ENCODE assay signal across 26 cellular contexts in the genomic region with DNA sequence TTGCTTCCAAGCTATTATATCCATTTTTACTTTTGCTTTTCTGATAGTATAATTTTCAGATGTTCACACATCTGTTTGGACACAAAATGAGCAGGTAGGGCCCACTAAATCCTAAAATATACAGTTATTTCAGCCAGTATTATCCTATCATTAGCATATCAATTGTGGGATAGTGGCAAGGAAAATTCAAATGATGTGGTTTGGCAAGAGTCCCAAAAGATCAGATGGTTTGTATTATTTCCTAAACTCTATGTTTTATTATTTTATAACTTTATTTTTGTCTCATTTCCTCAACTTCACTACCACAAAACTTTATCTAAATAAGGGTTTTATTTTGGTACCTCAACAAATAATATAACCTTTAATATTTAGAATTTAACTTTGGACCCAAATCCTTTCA.
"Had no signal": no experiment of that assay in that cellular context is flagged by ENCODE, and none has a peak within 500 bp of the region (broad histone marks: within the 10 kb centered on the region; RNA-seq: fewer than 3 reads in every experiment).

No MANE protein-coding gene starts in this region.

- ATAC-seq: effector memory CD8-positive, alpha-beta T cell; esophagus mucosa; gastrocnemius medialis; heart right ventricle; left colon; left lobe of liver; lower lobe of right lung; mucosa of descending colon had no signal

- H3K27me3 ChIP-seq: colonic mucosa, esophagus squamous epithelium, gastrocnemius medialis, heart right ventricle had no signal

- H3K36me3 ChIP-seq: colonic mucosa, esophagus squamous epithelium, gastrocnemius medialis, heart right ventricle, left ventricle myocardium inferior, lower lobe of right lung had no signal

- H3K27ac ChIP-seq: colonic mucosa, epithelial cell of prostate, esophagus squamous epithelium, gastrocnemius medialis, heart right ventricle, left ventricle myocardium inferior, lower lobe of right lung had no signal

- H3K4me1 ChIP-seq: colonic mucosa, esophagus squamous epithelium, gastrocnemius medialis, heart right ventricle, left ventricle myocardium inferior, lower lobe of right lung had no signal

- DNase-seq: colonic mucosa; cortex of kidney; effector CD8-positive, alpha-beta T cell; effector memory CD8-positive, alpha-beta T cell; endodermal cell; erythroblast; esophagus squamous epithelium; foreskin fibroblast; foreskin melanocyte; gastrocnemius medialis; glutamatergic neuron; head of caudate nucleus; heart right ventricle; hippocampal formation; islet precursor cell; kidney; kidney glomerular epithelial cell; left colon; left ventricle myocardium inferior; lower lobe of right lung; mesenchymal stem cell; mucosa of descending colon; naive B cell had no signal

- H3K9me3 ChIP-seq: colonic mucosa, esophagus squamous epithelium, gastrocnemius medialis, heart right ventricle, lower lobe of right lung had no signal

- H3K4me3 ChIP-seq: colonic mucosa, esophagus squamous epithelium, gastrocnemius medialis, heart right ventricle, left ventricle myocardium inferior, lower lobe of right lung, mucosa of descending colon had no signal
